ENCODE assay signal across 18 cellular contexts in genomic region chr20:63167026-63167917, GRCh38. TPM values are rescaled to one million over a fixed set of nuclear protein-coding genes. Genes with fewer than 3 reads are reported as not detected.
DNase-seq lines count a peak whose midpoint lies in the region; ATAC-seq, FAIRE-seq and TF ChIP-seq lines count a peak whose summit lies in the region.
"Had no signal": no experiment of that assay in that cellular context is flagged by ENCODE, and none has a peak within 500 bp of the region (broad histone marks: within the 10 kb centered on the region; RNA-seq: fewer than 3 reads in every experiment).

No MANE protein-coding gene starts in this region.

- 3% methylated on average over 19 of the region's 24 CpGs for WGBS in K562 (ENCODE audit: insufficient coverage, low coverage, missing lambda C conversion rate)

- no peaks in the 10 kb centered on the region for H3K36me3 Mint-ChIP-seq in neural crest cell (ENCODE audit: low read depth)
- H3K36me3 Mint-ChIP-seq: activated naive CD8-positive, alpha-beta T cell treated with anti-CD3 and anti-CD28 coated beads, Interleukin-2, amount 10 ng/mL, durations not matched to agents 7 days and 5 days; brain; CD4-positive, alpha-beta memory T cell had no signal

- H3K4me3 Mint-ChIP-seq in neural crest cell = no peak overlapping the region
- H3K4me3 Mint-ChIP-seq: activated naive CD8-positive, alpha-beta T cell treated with anti-CD3 and anti-CD28 coated beads, Interleukin-2, amount 10 ng/mL, durations not matched to agents 7 days and 5 days; activated T-helper 1 cell treated with anti-CD3 and anti-CD28 coated beads, Interleukin-12 subunit alpha, Interleukin-12 subunit beta, Interleukin-2, Interleukin-4 antibody, amounts not matched to agents 30 ng/mL and 10 ng/mL and 1 ng/mL, durations not matched to agents 14 hours and 24 hours and 36 hours; brain; CD4-positive, alpha-beta memory T cell; T-helper 1 cell treated with Interleukin-12 subunit alpha and Interleukin-12 subunit beta and Interleukin-4 antibody, amounts not matched to agents 30 μg/mL and 1 μg/mL, for 36 hours had no signal

- H3K4me1 ChIP-seq in HCT116 (ENCODE audit: control insufficient read depth in 1 of 2, insufficient read depth in 2 of 2, low read length in 2 of 2) (peaks cover 0 to 5% of the 10 kb centered on the region in 2 experiments; a peak in 2 of 4 replicates), K562 (replicated peaks in 1 of 2; ENCODE audit: control insufficient read depth in 2 of 2, insufficient read depth in 2 of 2, low read length in 2 of 2) (peaks cover 0 to 4% of the 10 kb centered on the region in 2 experiments; a peak in 1 of 5 replicates)
- H3K4me1 ChIP-seq: esophagus muscularis mucosa had no signal

- H3K27me3 ChIP-seq in HCT116 (ENCODE audit: insufficient read depth, low read length) = peaks cover 16% of the 10 kb centered on the region; the same call in 1 of the 2 replicates
- H3K27me3 ChIP-seq in K562 (ENCODE audit: control insufficient read depth in 2 of 2, insufficient read depth in 2 of 2, low read length in 2 of 2) = peaks cover 18 to 60% of the 10 kb centered on the region in 2 experiments

- H3K4me1 Mint-ChIP-seq in neural crest cell = peaks cover 41% of the 10 kb centered on the region
- H3K4me1 Mint-ChIP-seq: CD4-positive, alpha-beta memory T cell had no signal

- H3K79me2 ChIP-seq in HCT116 (ENCODE audit: insufficient read depth, low read length) = no peaks in the 10 kb centered on the region
- H3K79me2 ChIP-seq in K562 (ENCODE audit: control insufficient read depth, insufficient read depth, low read length) = no peaks in the 10 kb centered on the region

- no peak for TF ChIP-seq RAD21 in HCT116 (IDR thresholded peaks at IDR 0.05; ENCODE audit: low read depth)
- no peak for TF ChIP-seq RAD21 in K562 (CRISPR knock-in tag; conservative IDR thresholded peaks at IDR 0.05 in 1 of 2, IDR thresholded peaks at IDR 0.05 in 1 of 2)

- H3K9me3 ChIP-seq in HCT116 (ENCODE audit: control insufficient read depth in 1 of 2, insufficient read depth in 1 of 2, low read depth in 1 of 2, low read length in 2 of 2) (no peaks in the 10 kb centered on the region), K562 (replicated peaks; ENCODE audit: control insufficient read depth, insufficient read depth, low read depth, low read length) (no peaks in the 10 kb centered on the region)
- H3K9me3 ChIP-seq: esophagus muscularis mucosa had no signal

- TF ChIP-seq EP300 in K562 (IDR thresholded peaks at IDR 0.05; ENCODE audit: low read length) = no peak

- DNase-seq in Right ventricle myocardium superior = peak; percentile 15
- DNase-seq in cardiac septum (ENCODE audit: low spot score) = no peak
- DNase-seq in HCT116 (ENCODE audit: low read depth, low spot score) = no peak
- peak in 3 of 4 experiments; percentile 54 to 56 (median 55) for DNase-seq in K562 (ENCODE audit: extremely low read depth in 1 of 4, low spot score in 3 of 4)
- DNase-seq in neural crest cell (ENCODE audit: low read depth, low spot score) = no peak
- DNase-seq in NCI-H345 (lab: John Stamatoyannopoulos, UW) = no peak
- DNase-seq: activated CD4-positive, CD25-positive, alpha-beta regulatory T cell; activated CD8-positive, alpha-beta memory T cell treated with anti-CD3 and anti-CD28 coated beads for 24 hours; activated naive CD8-positive, alpha-beta T cell treated with anti-CD3 and anti-CD28 coated beads, Interleukin-2, amount 10 ng/mL, durations not matched to agents 7 days and 5 days; CD4-positive, alpha-beta memory T cell; NCI-H1105; retina had no signal

- intact Hi-C loops in Right ventricle myocardium superior (cut with DNase I) = no loop called here
- intact Hi-C loops in cardiac septum (cut with DNase I) = no loop called here
- intact Hi-C loops in HCT116 (cut with micrococcal nuclease) = no loop called here
- intact Hi-C loops in K562 (cut with micrococcal nuclease) = no loop called here

- in situ Hi-C loops in K562 (cut with MboI) = no loop called here

- no peak for ATAC-seq in Right ventricle myocardium superior (ENCODE audit: poor library complexity)
- ATAC-seq in HCT116 = peak; percentile 14
- ATAC-seq in K562 = peak; percentile 17; the same call in 1 of the 3 replicates
- no peak for ATAC-seq in HG02970 (IDR thresholded peaks at IDR 0.05; ENCODE audit: low FRiP score, unreplicated experiment)
- ATAC-seq in GM18519 (IDR thresholded peaks at IDR 0.05; ENCODE audit: low FRiP score, unreplicated experiment) = no peak

- no peaks in the 10 kb centered on the region for H4K20me1 ChIP-seq in HCT116 (ENCODE audit: insufficient read depth)
- peaks cover 14% of the 10 kb centered on the region; the same call in 1 of the 2 replicates for H4K20me1 ChIP-seq in K562 (replicated peaks; ENCODE audit: control insufficient read depth, insufficient read depth, low read length)

- H3K9ac ChIP-seq in HCT116 (ENCODE audit: low read length) (no peak overlapping the region), K562 (ENCODE audit: insufficient read depth in 1 of 2, low read depth in 2 of 2, low read length in 2 of 2) (no peak overlapping the region; a peak in 1 of 4 replicates)

- H3K27ac ChIP-seq in HCT116 (ENCODE audit: low read depth, low read length) (no peak overlapping the region; the same call in 1 of the 2 replicates), K562 (ENCODE audit: extremely low read depth, low read depth, low read length) (no peak overlapping the region)
- H3K27ac ChIP-seq: esophagus muscularis mucosa had no signal

- BruUV-seq in HCT116 (replicated peaks; lab: Mats Ljungman, UMichigan) (no TSS peak), K562 (replicated peaks; lab: Mats Ljungman, UMichigan) (no TSS peak)

- H3K27ac Mint-ChIP-seq in neural crest cell (ENCODE audit: unreplicated experiment) = peak overlapping the region; percentile 43
- H3K27ac Mint-ChIP-seq: activated naive CD8-positive, alpha-beta T cell treated with anti-CD3 and anti-CD28 coated beads, Interleukin-2, amount 10 ng/mL, durations not matched to agents 7 days and 5 days; activated T-helper 1 cell treated with anti-CD3 and anti-CD28 coated beads, Interleukin-12 subunit alpha, Interleukin-12 subunit beta, Interleukin-2, Interleukin-4 antibody, amounts not matched to agents 30 ng/mL and 10 ng/mL and 1 ng/mL, durations not matched to agents 14 hours and 24 hours and 36 hours; T-helper 1 cell treated with Interleukin-12 subunit alpha and Interleukin-12 subunit beta and Interleukin-4 antibody, amounts not matched to agents 30 μg/mL and 1 μg/mL, for 36 hours had no signal

- TF ChIP-seq POLR2A in HCT116 (IDR thresholded peaks at IDR 0.05; ENCODE audit: borderline replicate concordance, extremely low read depth, insufficient read depth, insufficient read length) (no peak), K562 (conservative IDR thresholded peaks at IDR 0.05) (no peak)

- no peaks in the 10 kb centered on the region for H3K9me2 ChIP-seq in HCT116 (ENCODE audit: insufficient read depth)

- peaks cover 22% of the 10 kb centered on the region for H3K27me3 Mint-ChIP-seq in neural crest cell (ENCODE audit: low read depth)

- H3K4me3 ChIP-seq in HCT116 (replicated peaks in 1 of 2; ENCODE audit: low read depth in 1 of 2, low read length in 2 of 2) (no peak overlapping the region), K562 (no peak overlapping the region)
- H3K4me3 ChIP-seq: esophagus muscularis mucosa had no signal

- no peaks in the 10 kb centered on the region for H3K36me3 ChIP-seq in HCT116 (ENCODE audit: control insufficient read depth in 1 of 2, insufficient read depth in 2 of 2, low read length in 2 of 2)
- no peaks in the 10 kb centered on the region for H3K36me3 ChIP-seq in K562 (ENCODE audit: control insufficient read depth, insufficient read depth, low read length)
- H3K36me3 ChIP-seq: esophagus muscularis mucosa had no signal

- RAD21 ChIA-PET in HCT116 (lab: Charles Lee; ENCODE audit: low non-redundant PET in 1 of 2, low total read pairs in 2 of 2, uncharacterized antibody in 2 of 2, unreplicated experiment in 2 of 2) = interaction anchor here in 1 of 2 experiments (0.6 kb wide), 1 partner anchor 111 kb away, joined by 3 read pairs; no protein-coding TSS in a partner anchor

- peaks cover 3% of the 10 kb centered on the region for H3K9me1 ChIP-seq in K562 (ENCODE audit: control insufficient read depth, insufficient read depth, low read length)

- peak overlapping the region; percentile 36 for H3K4me2 ChIP-seq in HCT116 (ENCODE audit: low read length)
- H3K4me2 ChIP-seq in K562 (ENCODE audit: insufficient read depth, low read length) = no peak overlapping the region

- POLR2A ChIA-PET in HCT116 (lab: Charles Lee) = no interaction called here
- POLR2A ChIA-PET in K562 (lab: Yijun Ruan, JAX) = no interaction called here

- no peak for TF ChIP-seq CTCF in HCT116 (IDR thresholded peaks at IDR 0.05 in 2 of 3, conservative IDR thresholded peaks at IDR 0.05 in 1 of 3; ENCODE audit: borderline replicate concordance in 1 of 3, insufficient read depth in 1 of 3, low read depth in 2 of 3, low read length in 2 of 3)
- TF ChIP-seq CTCF in K562 (IDR thresholded peaks at IDR 0.05 in 2 of 3, conservative IDR thresholded peaks at IDR 0.05 in 1 of 3; ENCODE audit: insufficient read depth in 2 of 3, low read depth in 1 of 3, low read length in 3 of 3) = no peak
- no peak for TF ChIP-seq CTCF in neural crest cell (conservative IDR thresholded peaks at IDR 0.05)

- H2AFZ ChIP-seq in HCT116 (ENCODE audit: low read depth, low read length, poor library complexity, severe bottlenecking) (no peak overlapping the region), K562 (ENCODE audit: low read depth, low read length) (no peak overlapping the region)

- CTCF ChIA-PET in HCT116 (lab: Charles Lee) = no interaction called here
- CTCF ChIA-PET in K562 (lab: Yijun Ruan, JAX; ENCODE audit: low intra/inter-chr PET ratio) = no interaction called here

- no peaks in the 10 kb centered on the region for H3K9me3 Mint-ChIP-seq in neural crest cell
- H3K9me3 Mint-ChIP-seq: activated naive CD8-positive, alpha-beta T cell treated with anti-CD3 and anti-CD28 coated beads, Interleukin-2, amount 10 ng/mL, durations not matched to agents 7 days and 5 days; activated T-helper 1 cell treated with anti-CD3 and anti-CD28 coated beads, Interleukin-12 subunit alpha, Interleukin-12 subunit beta, Interleukin-2, Interleukin-4 antibody, amounts not matched to agents 30 ng/mL and 10 ng/mL and 1 ng/mL, durations not matched to agents 14 hours and 24 hours and 36 hours; CD4-positive, alpha-beta memory T cell; T-helper 1 cell treated with Interleukin-12 subunit alpha and Interleukin-12 subunit beta and Interleukin-4 antibody, amounts not matched to agents 30 μg/mL and 1 μg/mL, for 36 hours had no signal

- FAIRE-seq in K562 (lab: Jason Lieb, UNC) = no peak

RNA-seq across cellular contexts. Expression of gene YTHDF1, which starts 48.7 kb away (rescaled TPM):
- total RNA-seq in Right ventricle myocardium superior (21.1 TPM), cardiac septum (23.1 TPM), HCT116 (2021; ENCODE audit: unreplicated experiment) (42.8 TPM), K562 (2014; rRNA removed) (20.8 and 26.6 TPM in 2 replicates), K562 (2014; rRNA removed; fragmentation: Illumina TruSeq; extraction: Trizol) (18.0 and 19.0 TPM in 2 replicates), K562 (2015; rRNA removed; fragmentation: Illumina TruSeq; extraction: Trizol) (26.5 and 27.8 TPM in 2 replicates), K562 (2021) (41.8 and 42.4 TPM in 2 replicates), neural crest cell (59.0 and 59.4 TPM in 2 replicates)
- 25.1 and 25.2 TPM in 2 replicates for polyA plus RNA-seq in HCT116 (2012)
- 41.5 and 53.5 TPM in 2 replicates for total RNA-seq in K562 (2011; cell fraction: chromatin; rRNA removed; ENCODE audit: low replicate concordance)
- 31.1 and 36.5 TPM in 2 replicates for total RNA-seq in K562 (2011; cell fraction: nucleolus; rRNA removed)
- total RNA-seq in K562 (2011; cell fraction: nucleoplasm; rRNA removed) = 30.2 and 31.3 TPM in 2 replicates
- polyA plus RNA-seq in K562 (2011; rRNA removed) (20.5 and 27.9 TPM in 2 replicates), K562 (2014; fragmentation: Illumina TruSeq; extraction: Trizol) (29.3 and 31.6 TPM in 2 replicates), K562 (2014; fragmentation: Nextera tagmentation; extraction: Ambion mirVana) (10 to 100 TPM; 10.1 to 11.1 TPM), K562 (2014; rRNA removed) (28.6 and 33.2 TPM in 2 replicates)
- 21.3 and 25.6 TPM in 2 replicates for polyA plus RNA-seq in K562 (2011; cell fraction: cytosol; rRNA removed)
- polyA plus RNA-seq in K562 (2011; cell fraction: nucleus; rRNA removed) = 38.5 and 52.3 TPM in 2 replicates
- polyA plus RNA-seq in K562 (2012) = 27.6 and 28.6 TPM in 2 replicates
- polyA minus RNA-seq in K562 (2011; rRNA and poly(A)+ RNA removed) = 14.0 and 22.8 TPM in 2 replicates
- 24.0 and 25.9 TPM in 2 replicates for polyA minus RNA-seq in K562 (2011; cell fraction: cytosol; rRNA and poly(A)+ RNA removed)
- polyA minus RNA-seq in K562 (2011; cell fraction: nucleus; rRNA and poly(A)+ RNA removed) = 8.9 and 11.0 TPM in 2 replicates

Comparison
In these comparisons a context has a peak if more than half of its experiments do, and no peak if none do; other contexts are left out.
1. DNase-seq: peak in Right ventricle myocardium superior (single experiment) and K562 (3 of 4); none in cardiac septum (single experiment), HCT116 (single experiment), neural crest cell (single experiment) and NCI-H345 (single experiment).
2. ATAC-seq: peak in HCT116 (single experiment) and K562 (single experiment); none in Right ventricle myocardium superior (single experiment), HG02970 (single experiment) and GM18519 (single experiment).